6 cellular contexts compared by ENCODE assay signal in genomic region chr13:90307136-90307535, GRCh38.
"Had no signal": no experiment of that assay in that cellular context is flagged by ENCODE, and none has a peak within 500 bp of the region (broad histone marks: within the 10 kb centered on the region; RNA-seq: fewer than 3 reads in every experiment).

No MANE protein-coding gene starts in this region.

- H3K4me1 ChIP-seq: HAP-1 had no signal

- H3K9me3 ChIP-seq: HAP-1 had no signal

- H3K4me2 ChIP-seq: GM23338 had no signal

- H3K4me3 Mint-ChIP-seq: GM23338, HFFc6 had no signal

- H3K4me1 Mint-ChIP-seq: GM23338, IgD-negative memory B cell had no signal

- H2AFZ ChIP-seq: GM23338 had no signal

- H3K27ac Mint-ChIP-seq: GM23338, HFFc6, IgD-negative memory B cell had no signal

- H3K27me3 Mint-ChIP-seq: IgD-negative memory B cell had no signal

- H3K27ac ChIP-seq: HL-60 had no signal

- H3K9me3 Mint-ChIP-seq: GM23338, HFFc6 had no signal

- H3K4me3 ChIP-seq: GM23338, HAP-1 had no signal

- H3K36me3 ChIP-seq: HAP-1 had no signal

- DNase-seq: HFFc6, KG1 had no signal

- H3K36me3 Mint-ChIP-seq: IgD-negative memory B cell had no signal
